In the genomic region with DNA sequence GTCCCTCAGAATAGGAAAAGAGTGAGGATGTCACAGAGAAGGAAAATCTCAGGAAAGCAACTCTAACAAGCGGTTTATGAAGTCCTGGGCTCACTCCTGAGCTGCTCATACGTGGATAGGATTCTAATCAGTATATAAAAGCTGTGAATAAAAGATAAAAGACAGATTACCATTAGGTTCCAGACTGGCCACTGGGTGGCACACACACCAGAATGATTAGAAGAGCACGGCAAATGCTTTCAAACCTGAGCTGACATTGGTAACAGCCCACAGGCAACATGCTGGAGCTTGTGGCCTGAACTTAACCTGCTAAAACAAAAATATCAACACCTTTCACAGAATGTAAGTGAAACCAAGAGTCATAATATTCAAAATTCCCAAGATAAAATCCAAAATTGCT, we compare ENCODE assay signal across 8 cellular contexts.
A peak's percentile ranks its signal among the peaks of the same experiment; 100 is the strongest.
DNase-seq lines count a peak whose midpoint lies in the region; ATAC-seq and TF ChIP-seq lines count a peak whose summit lies in the region.

No MANE protein-coding gene starts in this region.

- H3K9me3 Mint-ChIP-seq in activated CD4-positive, alpha-beta T cell treated with anti-CD3 and anti-CD28 coated beads for 36 hours (ENCODE audit: low read depth), result no peaks in the 10 kb centered on the region

- POLR2A ChIA-PET in activated CD4-positive, alpha-beta T cell treated with anti-CD3 and anti-CD28 coated beads for 36 hours (lab: Charles Lee), result no interaction called here

- no peaks in the 10 kb centered on the region for H3K36me3 ChIP-seq in OCI-LY1 (ENCODE audit: insufficient read depth, low read length)

- H3K27ac ChIP-seq in OCI-LY1 (ENCODE audit: low read depth, low read length, poor library complexity, severe bottlenecking), result no peak overlapping the region
- H3K27ac ChIP-seq in foreskin keratinocyte, result no peak overlapping the region

- H3K79me2 ChIP-seq in OCI-LY1 (ENCODE audit: insufficient read depth, low read length), result no peaks in the 10 kb centered on the region

- H3K27ac Mint-ChIP-seq in activated CD4-positive, alpha-beta T cell treated with anti-CD3 and anti-CD28 coated beads for 36 hours, result no peak overlapping the region

- no peaks in the 10 kb centered on the region for H3F3A ChIP-seq in OCI-LY1 (ENCODE audit: insufficient read depth, low read length)

- CTCF ChIA-PET in activated CD4-positive, alpha-beta T cell treated with anti-CD3 and anti-CD28 coated beads for 36 hours (lab: Charles Lee), result interaction anchor here (1.0 to 1.2 kb wide), 2 partner anchors 104 to 1213 kb away, joined by 3 read pairs; no protein-coding TSS in a partner anchor

- no peaks in the 10 kb centered on the region; the same call in 1 of the 2 replicates for H3K27me3 ChIP-seq in OCI-LY1 (ENCODE audit: insufficient read depth, low read length)
- H3K27me3 ChIP-seq in foreskin keratinocyte, result peaks cover 16% of the 10 kb centered on the region

- no peaks in the 10 kb centered on the region for H3K4me1 Mint-ChIP-seq in activated CD4-positive, alpha-beta T cell treated with anti-CD3 and anti-CD28 coated beads for 36 hours

- no peaks in the 10 kb centered on the region for H4K20me1 ChIP-seq in OCI-LY1 (ENCODE audit: insufficient read depth, low read length)

- no peak overlapping the region for H3K4me3 ChIP-seq in OCI-LY1 (ENCODE audit: low read depth, low read length, poor library complexity, severe bottlenecking)

- 0 out of 2 replicates have a peak, but pooled peaks cover 3% of the 10 kb centered on the region for H3K9me3 ChIP-seq in OCI-LY1 (ENCODE audit: low read length)

- H3K36me3 Mint-ChIP-seq in activated CD4-positive, alpha-beta T cell treated with anti-CD3 and anti-CD28 coated beads for 36 hours (ENCODE audit: low read depth), result no peaks in the 10 kb centered on the region

- intact Hi-C loops in activated CD4-positive, alpha-beta T cell treated with anti-CD3 and anti-CD28 coated beads for 36 hours (cut with DNase I, micrococcal nuclease), result loop anchor here (1.0 to 5.0 kb wide), 3 partner anchors 142 to 383 kb away; no protein-coding TSS in a partner anchor

- TF ChIP-seq CTCF in OCI-LY1 (IDR thresholded peaks at IDR 0.05; ENCODE audit: low read length) (peak; percentile 59), foreskin keratinocyte (conservative IDR thresholded peaks at IDR 0.05) (peak; percentile 69)

- ATAC-seq in activated CD4-positive, alpha-beta T cell treated with anti-CD3 and anti-CD28 coated beads for 36 hours, result no peak
- ATAC-seq in HG03135 (IDR thresholded peaks at IDR 0.05; ENCODE audit: unreplicated experiment) (peak; percentile 60), foreskin keratinocyte (peak; percentile 91), GM21723 (IDR thresholded peaks at IDR 0.05; ENCODE audit: unreplicated experiment) (no peak)

- no peak overlapping the region for H2AFZ ChIP-seq in OCI-LY1 (ENCODE audit: low read length)

- H3K9ac ChIP-seq in OCI-LY1 (ENCODE audit: low read length), result no peak overlapping the region

- H3K9me2 ChIP-seq in OCI-LY1 (ENCODE audit: low read depth, low read length), result no peaks in the 10 kb centered on the region

- H3K27me3 Mint-ChIP-seq in activated CD4-positive, alpha-beta T cell treated with anti-CD3 and anti-CD28 coated beads for 36 hours, result peaks cover 14% of the 10 kb centered on the region

- H3K4me2 ChIP-seq in OCI-LY1 (ENCODE audit: low read length), result no peak overlapping the region

- no peak overlapping the region for H3K4me3 Mint-ChIP-seq in activated CD4-positive, alpha-beta T cell treated with anti-CD3 and anti-CD28 coated beads for 36 hours

- DNase-seq in activated CD4-positive, alpha-beta T cell treated with anti-CD3 and anti-CD28 coated beads for 36 hours, result peak; percentile 50
- DNase-seq in activated CD4-positive, alpha-beta T cell treated with anti-CD3 and anti-CD28 coated beads, Interleukin-2, amount 50 U/mL, for 1 hour, result no peak
- DNase-seq in foreskin keratinocyte, result peak; percentile 44 to 57
- peak; percentile 31 for DNase-seq in stimulated activated CD8-positive, alpha-beta memory T cell treated with anti-CD3 and anti-CD28 coated beads, Interleukin-4, amount 100 ng/mL, for 48 hours
- no peak for DNase-seq in SKM-1 treated with dmso at 0.1 percent for 144 hours (lab: John Stamatoyannopoulos, UW; ENCODE audit: unreplicated experiment)

- H3K4me1 ChIP-seq in OCI-LY1 (ENCODE audit: insufficient read depth, low read length, severe bottlenecking) (no peaks in the 10 kb centered on the region), foreskin keratinocyte (peaks cover 4% of the 10 kb centered on the region)

Comparison
In these comparisons a context has a peak if more than half of its experiments do, and no peak if none do; other contexts are left out.
1. DNase-seq: peak in activated CD4-positive, alpha-beta T cell treated with anti-CD3 and anti-CD28 coated beads for 36 hours (single experiment), foreskin keratinocyte (2 of 2) and stimulated activated CD8-positive, alpha-beta memory T cell treated with anti-CD3 and anti-CD28 coated beads, Interleukin-4, amount 100 ng/mL, for 48 hours (single experiment); none in activated CD4-positive, alpha-beta T cell treated with anti-CD3 and anti-CD28 coated beads, Interleukin-2, amount 50 U/mL, for 1 hour (single experiment) and SKM-1 treated with dmso at 0.1 percent for 144 hours (single experiment).
2. ATAC-seq: peak in HG03135 (single experiment) and foreskin keratinocyte (single experiment); none in activated CD4-positive, alpha-beta T cell treated with anti-CD3 and anti-CD28 coated beads for 36 hours (single experiment) and GM21723 (single experiment).